In the genomic region with DNA sequence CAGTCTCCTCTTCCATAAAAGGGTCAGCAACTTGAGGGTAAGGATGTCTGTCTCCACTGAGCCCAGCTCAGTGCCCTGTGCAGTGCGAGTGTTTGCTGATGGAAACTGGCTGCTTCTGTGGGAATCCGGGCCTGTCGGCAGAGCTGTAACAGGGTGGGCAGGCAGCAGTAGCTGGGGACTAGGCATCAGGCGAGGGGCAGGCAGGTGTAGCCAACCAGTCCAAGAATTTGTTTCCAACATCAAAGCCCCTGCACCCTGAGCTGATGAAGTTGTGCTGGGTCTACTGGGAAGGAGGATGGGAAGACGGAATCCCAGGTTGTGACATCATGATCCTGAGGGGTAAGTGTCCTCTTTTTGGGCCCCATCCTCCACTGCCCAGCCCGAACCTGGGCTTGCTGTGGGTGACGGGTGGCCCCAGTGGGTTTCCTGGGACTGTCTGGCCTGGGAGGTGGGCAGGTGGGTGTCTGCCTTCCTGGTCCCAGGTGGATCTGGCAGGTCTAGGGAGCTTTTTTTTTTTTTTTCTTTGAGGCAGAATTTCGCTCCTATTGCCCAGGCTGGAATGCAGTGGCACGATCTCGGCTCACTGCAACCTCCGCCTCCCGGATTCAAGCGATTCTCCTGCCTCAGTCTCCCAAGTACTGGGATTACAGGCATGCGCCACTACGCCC, we compare ENCODE assay signal across 2 cellular contexts.
TF ChIP-seq lines count a peak whose summit lies in the region.

No MANE protein-coding gene starts in this region.

TF ChIP-seq in HEK293, 187 proteins besides CTCF, POLR2A, EP300 and RAD21:
- TF ChIP-seq ZNF10 (tag by site-specific recombination; IDR thresholded peaks at IDR 0.05) = peak; percentile 74
- no peak for TF ChIP-seq ZFP37 (tag by site-specific recombination; IDR thresholded peaks at IDR 0.05)

TF ChIP-seq in H1, 55 proteins besides CTCF, POLR2A, EP300 and RAD21:
- TF ChIP-seq, protein P1, sequence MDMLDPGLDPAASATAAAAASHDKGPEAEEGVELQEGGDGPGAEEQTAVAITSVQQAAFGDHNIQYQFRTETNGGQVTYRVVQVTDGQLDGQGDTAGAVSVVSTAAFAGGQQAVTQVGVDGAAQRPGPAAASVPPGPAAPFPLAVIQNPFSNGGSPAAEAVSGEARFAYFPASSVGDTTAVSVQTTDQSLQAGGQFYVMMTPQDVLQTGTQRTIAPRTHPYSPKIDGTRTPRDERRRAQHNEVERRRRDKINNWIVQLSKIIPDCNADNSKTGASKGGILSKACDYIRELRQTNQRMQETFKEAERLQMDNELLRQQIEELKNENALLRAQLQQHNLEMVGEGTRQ (IDR thresholded peaks at IDR 0.05; ENCODE audit: low read length) = no peak
- TF ChIP-seq POLR2AphosphoS5 (IDR thresholded peaks at IDR 0.05; ENCODE audit: low read depth, low read length) (peak; percentile 65), RNF2 (IDR thresholded peaks at IDR 0.05; ENCODE audit: borderline replicate concordance, low read depth, low read length, missing control alignments, poor library complexity, severe bottlenecking) (no peak)
